In the genomic region with DNA sequence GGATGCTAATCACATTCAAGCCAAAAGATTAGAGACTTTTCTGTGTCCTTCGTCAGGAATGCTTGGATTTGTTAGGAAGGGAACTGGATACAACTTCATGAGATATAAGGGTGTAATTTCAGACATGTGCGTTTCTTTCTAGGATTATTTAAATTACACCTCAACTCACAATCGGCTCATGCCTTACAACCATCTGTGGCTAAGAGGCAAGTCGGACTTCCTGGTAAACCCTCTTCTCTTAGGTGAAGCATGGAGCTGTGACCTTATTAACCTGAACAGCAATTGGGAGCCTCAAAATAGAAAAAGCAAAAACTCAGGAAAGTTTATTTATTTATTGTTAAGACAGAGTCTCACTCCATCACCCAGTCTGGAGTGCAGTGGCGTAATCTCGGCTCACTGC, we compare ENCODE assay signal across 8 cellular contexts.
A peak's percentile ranks its signal among the peaks of the same experiment; 100 is the strongest.
DNase-seq lines count a peak whose midpoint lies in the region; ATAC-seq, FAIRE-seq and TF ChIP-seq lines count a peak whose summit lies in the region.

No MANE protein-coding gene starts in this region.

- TF ChIP-seq POLR2A in suprapubic skin (IDR thresholded peaks at IDR 0.05), result no peak

- H3K4me1 Mint-ChIP-seq in activated T-cell treated with anti-CD3 and anti-CD28 coated beads, Interleukin-2, amount 50 U/mL, for 24 hours (ENCODE audit: low read depth), result peaks cover 6% of the 10 kb centered on the region
- no peaks in the 10 kb centered on the region for H3K4me1 Mint-ChIP-seq in activated T-helper 17 cell treated with anti-CD3 and anti-CD28 coated beads, Interleukin-2, amount 50 U/mL, for 72 hours

- peaks cover 0 to 2% of the 10 kb centered on the region in 2 donors for H3K4me1 ChIP-seq in kidney (ENCODE audit: control insufficient read depth in 1 of 2, insufficient read depth in 1 of 2, low read depth in 1 of 2, low read length in 2 of 2)
- H3K4me1 ChIP-seq in suprapubic skin, result peaks cover 12% of the 10 kb centered on the region

- TF ChIP-seq CTCF in kidney (IDR thresholded peaks at IDR 0.05; ENCODE audit: borderline replicate concordance, extremely low read depth, insufficient read depth), result no peak
- TF ChIP-seq CTCF in suprapubic skin (IDR thresholded peaks at IDR 0.05), result no peak

- FAIRE-seq in kidney (lab: Jason Lieb, UNC), result no peak

- H3K27me3 Mint-ChIP-seq in activated T-cell treated with anti-CD3 and anti-CD28 coated beads, Interleukin-2, amount 50 U/mL, for 24 hours, result peaks cover 15% of the 10 kb centered on the region
- H3K27me3 Mint-ChIP-seq in activated T-helper 17 cell treated with anti-CD3 and anti-CD28 coated beads, Interleukin-2, amount 50 U/mL, for 72 hours, result peaks cover 4% of the 10 kb centered on the region

- no peak for ATAC-seq in activated T-helper 17 cell treated with anti-CD3 and anti-CD28 coated beads, Interleukin-2, amount 50 U/mL, for 72 hours (replicated peaks)
- no peak for ATAC-seq in HG02852 (IDR thresholded peaks at IDR 0.05; ENCODE audit: unreplicated experiment)

- DNase-seq in activated T-cell treated with anti-CD3 and anti-CD28 coated beads, Interleukin-2, amount 50 U/mL, for 24 hours, result no peak
- DNase-seq in activated T-cell treated with anti-CD3 and anti-CD28 coated beads for 4 hours (no peak), kidney (no peak), suprapubic skin (ENCODE audit: low spot score in 2 of 2) (no peak), kidney glomerular epithelial cell (lab: John Stamatoyannopoulos, UW) (no peak), SKM-1 treated with dmso at 0.1 percent for 144 hours (lab: John Stamatoyannopoulos, UW; ENCODE audit: unreplicated experiment) (no peak)

- TF ChIP-seq EP300 in suprapubic skin (IDR thresholded peaks at IDR 0.05), result no peak

- H3K4me3 ChIP-seq in kidney (ENCODE audit: low read length in 2 of 2), result peak overlapping the region; percentile 39 to 63
- peak overlapping the region; percentile 64 for H3K4me3 ChIP-seq in suprapubic skin

- H3K36me3 Mint-ChIP-seq in activated T-cell treated with anti-CD3 and anti-CD28 coated beads, Interleukin-2, amount 50 U/mL, for 24 hours (ENCODE audit: low read depth), result no peaks in the 10 kb centered on the region
- no peaks in the 10 kb centered on the region for H3K36me3 Mint-ChIP-seq in activated T-helper 17 cell treated with anti-CD3 and anti-CD28 coated beads, Interleukin-2, amount 50 U/mL, for 72 hours (ENCODE audit: low read depth)

- H3K27ac ChIP-seq in kidney (ENCODE audit: low read depth in 2 of 2, low read length in 2 of 2) (no peak overlapping the region), suprapubic skin (no peak overlapping the region)

- intact Hi-C loops in kidney (cut with DNase I), result loop anchor here (5.0 kb wide), 1 partner anchor 161 kb away; no protein-coding TSS in a partner anchor

- H3K9me3 Mint-ChIP-seq in activated T-cell treated with anti-CD3 and anti-CD28 coated beads, Interleukin-2, amount 50 U/mL, for 24 hours, result no peaks in the 10 kb centered on the region
- H3K9me3 Mint-ChIP-seq in activated T-helper 17 cell treated with anti-CD3 and anti-CD28 coated beads, Interleukin-2, amount 50 U/mL, for 72 hours, result no peaks in the 10 kb centered on the region

- WGBS in suprapubic skin, result 57% methylated on average over 6 of the region's 6 CpGs

- no peak overlapping the region for H3K9ac ChIP-seq in kidney (ENCODE audit: low read length in 2 of 2)

- no peak overlapping the region for H3K27ac Mint-ChIP-seq in activated T-cell treated with anti-CD3 and anti-CD28 coated beads, Interleukin-2, amount 50 U/mL, for 24 hours
- no peak overlapping the region for H3K27ac Mint-ChIP-seq in activated T-helper 17 cell treated with anti-CD3 and anti-CD28 coated beads, Interleukin-2, amount 50 U/mL, for 72 hours

- H3K9me3 ChIP-seq in kidney (ENCODE audit: control insufficient read depth in 1 of 2, low read length in 2 of 2) (no peaks in the 10 kb centered on the region), suprapubic skin (no peaks in the 10 kb centered on the region)

- peaks cover 16% of the 10 kb centered on the region for H3K27me3 ChIP-seq in suprapubic skin

- no peaks in the 10 kb centered on the region for H3K36me3 ChIP-seq in kidney (ENCODE audit: control insufficient read depth in 1 of 2, insufficient read depth in 2 of 2, low read length in 2 of 2)
- H3K36me3 ChIP-seq in suprapubic skin, result no peaks in the 10 kb centered on the region

- H3K4me3 Mint-ChIP-seq in activated T-cell treated with anti-CD3 and anti-CD28 coated beads, Interleukin-2, amount 50 U/mL, for 24 hours, result peak overlapping the region; percentile 80
- H3K4me3 Mint-ChIP-seq in activated T-helper 17 cell treated with anti-CD3 and anti-CD28 coated beads, Interleukin-2, amount 50 U/mL, for 72 hours, result peak overlapping the region; percentile 73
